ENCODE assay signal across 32 cellular contexts in the genomic region with DNA sequence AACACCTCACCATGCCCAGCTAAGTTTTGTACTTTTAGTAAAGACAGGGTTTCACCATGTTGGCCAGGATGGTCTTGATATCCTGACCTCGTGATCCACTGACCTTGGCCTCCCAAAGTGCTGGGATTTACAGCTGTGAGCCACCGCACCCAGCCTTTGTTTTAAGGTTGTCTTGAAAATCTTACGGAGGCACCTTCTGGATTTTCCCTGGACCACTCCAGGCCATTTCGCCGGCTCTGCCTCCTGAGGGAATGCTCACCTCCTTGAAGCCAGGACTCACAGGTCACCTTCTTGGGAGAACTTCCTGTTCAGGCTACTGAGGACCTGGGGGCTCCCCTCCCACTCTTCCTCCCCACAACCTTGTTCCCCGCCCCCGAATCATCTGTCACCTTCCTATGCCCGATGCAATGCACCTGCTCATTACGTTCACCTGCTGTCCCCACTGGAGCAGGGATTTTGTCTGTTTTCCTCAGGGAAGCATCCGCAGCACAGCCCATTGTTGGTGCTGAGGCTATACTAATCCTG. TPM values are rescaled to one million over a fixed set of nuclear protein-coding genes. Genes with fewer than 3 reads are reported as not detected.
DNase-seq lines count a peak whose midpoint lies in the region; TF ChIP-seq lines count a peak whose summit lies in the region.
"Had no signal": no experiment of that assay in that cellular context is flagged by ENCODE, and none has a peak within 500 bp of the region (broad histone marks: within the 10 kb centered on the region; RNA-seq: fewer than 3 reads in every experiment).

No MANE protein-coding gene starts in this region.

- peak overlapping the region; percentile 12 for H3K27ac Mint-ChIP-seq in neural crest cell (ENCODE audit: unreplicated experiment)
- H3K27ac Mint-ChIP-seq: B cell; CD14-positive monocyte; CD4-positive, alpha-beta memory T cell; CD4-positive, alpha-beta T cell; CD4-positive, CD25-positive, alpha-beta regulatory T cell; CD8-positive, alpha-beta memory T cell; CD8-positive, alpha-beta T cell had no signal

- peaks cover 2% of the 10 kb centered on the region for H3K36me3 Mint-ChIP-seq in neural crest cell (ENCODE audit: low read depth)
- H3K36me3 Mint-ChIP-seq: CD14-positive monocyte; CD4-positive, alpha-beta memory T cell; CD4-positive, CD25-positive, alpha-beta regulatory T cell; CD8-positive, alpha-beta memory T cell; CD8-positive, alpha-beta T cell had no signal

- peaks cover 12% of the 10 kb centered on the region for H3K4me1 Mint-ChIP-seq in neural crest cell
- H3K4me1 Mint-ChIP-seq: B cell; CD14-positive monocyte; CD8-positive, alpha-beta memory T cell had no signal

- no peak overlapping the region for H3K4me3 Mint-ChIP-seq in neural crest cell
- H3K4me3 Mint-ChIP-seq: B cell; CD4-positive, alpha-beta memory T cell; CD4-positive, alpha-beta T cell; CD8-positive, alpha-beta memory T cell; CD8-positive, alpha-beta T cell had no signal

- no peak for TF ChIP-seq CTCF in neural crest cell (conservative IDR thresholded peaks at IDR 0.05)

- H3K27me3 Mint-ChIP-seq in neural crest cell (ENCODE audit: low read depth), result peaks cover 49% of the 10 kb centered on the region

- DNase-seq in NCI-H146 (lab: John Stamatoyannopoulos, UW), result peak; percentile 21
- no peak for DNase-seq in NCI-H146 treated with DMSO at 0.1 percent for 48 hours (lab: John Stamatoyannopoulos, UW; ENCODE audit: unreplicated experiment)
- DNase-seq in NCI-H2171 treated with DMSO at 0.1 percent for 48 hours (lab: John Stamatoyannopoulos, UW), result peak; percentile 21
- DNase-seq in NCI-H2171 (lab: John Stamatoyannopoulos, UW), result no peak
- DNase-seq in activated effector memory CD4-positive, alpha-beta T cell treated with anti-CD3 and anti-CD28 coated beads, Interleukin-2, amount 50 U/mL, for 16 hours, result peak; percentile 51
- no peak for DNase-seq in activated effector memory CD4-positive, alpha-beta T cell treated with Interleukin-2 at 50 U/mL for 16 hours
- no peak for DNase-seq in neural crest cell (ENCODE audit: low read depth, low spot score)
- DNase-seq in NCI-H82 (lab: John Stamatoyannopoulos, UW), result no peak
- DNase-seq: 8988T; ACHN; AML-193; BE2C; C1 segment of cervical spinal cord; Caco-2; Calu3; CD4-positive, alpha-beta memory T cell; CD4-positive, alpha-beta T cell; CD4-positive, CD25-positive, alpha-beta regulatory T cell; CD8-positive, alpha-beta memory T cell; CD8-positive, alpha-beta T cell; COR-L47; DMS 273 treated with DMSO at 0.1 percent for 48 hours; DMS153; DMS53; DMS79; DMS79 treated with DMSO at 0.1 percent for 48 hours; DND-41; EL had no signal

- no peaks in the 10 kb centered on the region for H3K9me3 Mint-ChIP-seq in neural crest cell
- H3K9me3 Mint-ChIP-seq: CD4-positive, alpha-beta memory T cell; CD4-positive, alpha-beta T cell; CD8-positive, alpha-beta memory T cell; CD8-positive, alpha-beta T cell had no signal

RNA-seq across cellular contexts. Expression of a gene that starts 19.4 kb away (rescaled TPM):
- not detected in 2 replicates for total RNA-seq in neural crest cell
- total RNA-seq: A172; A673; B cell; Caco-2; CD4-positive, alpha-beta memory T cell; CD4-positive, alpha-beta T cell; CD4-positive, CD25-positive, alpha-beta regulatory T cell; CD8-positive, alpha-beta memory T cell; CD8-positive, alpha-beta T cell had no signal

RNA-seq across cellular contexts. Expression of a gene that starts 24.2 kb away (rescaled TPM):
- 16.4 and 17.5 TPM in 2 replicates for total RNA-seq in neural crest cell

Comparison
In these comparisons a context has a peak if more than half of its experiments do, and no peak if none do; other contexts are left out.
1. DNase-seq: peak in NCI-H146 (single experiment), NCI-H2171 treated with DMSO at 0.1 percent for 48 hours (single experiment) and activated effector memory CD4-positive, alpha-beta T cell treated with anti-CD3 and anti-CD28 coated beads, Interleukin-2, amount 50 U/mL, for 16 hours (single experiment); none in NCI-H146 treated with DMSO at 0.1 percent for 48 hours (single experiment), NCI-H2171 (single experiment), activated effector memory CD4-positive, alpha-beta T cell treated with Interleukin-2 at 50 U/mL for 16 hours (single experiment), neural crest cell (single experiment) and NCI-H82 (single experiment).